Comparison of ENCODE assay signal across 8 cellular contexts in genomic region chrX:3638280-3638873, GRCh38.
DNase-seq lines count a peak whose midpoint lies in the region; ATAC-seq and TF ChIP-seq lines count a peak whose summit lies in the region.

No MANE protein-coding gene starts in this region.

- peak; percentile 17 for DNase-seq in EL
- DNase-seq in NCI-H2107 (lab: John Stamatoyannopoulos, UW), result peak; percentile 2
- peak; percentile 23 for DNase-seq in activated CD8-positive, alpha-beta T cell treated with anti-CD3 and anti-CD28 coated beads, Interleukin-2, amount 10 ng/mL, durations not matched to agents 7 days and 5 days
- peak; percentile 60 for DNase-seq in fibroblast of the aortic adventitia (ENCODE audit: low read depth)
- peak; percentile 30 for DNase-seq in pons (ENCODE audit: low spot score)
- DNase-seq in COR-L47 (lab: John Stamatoyannopoulos, UW), result no peak

- H3K4me3 Mint-ChIP-seq in activated CD8-positive, alpha-beta T cell treated with anti-CD3 and anti-CD28 coated beads, Interleukin-2, amount 10 ng/mL, durations not matched to agents 7 days and 5 days, result no peak overlapping the region

- H3K4me1 Mint-ChIP-seq in activated CD8-positive, alpha-beta T cell treated with anti-CD3 and anti-CD28 coated beads, Interleukin-2, amount 10 ng/mL, durations not matched to agents 7 days and 5 days (ENCODE audit: low read depth), result no peaks in the 10 kb centered on the region

- ATAC-seq in GM21515 (IDR thresholded peaks at IDR 0.05; ENCODE audit: unreplicated experiment) (peak; percentile 59), GM21367 (IDR thresholded peaks at IDR 0.05; ENCODE audit: unreplicated experiment) (no peak)
- no peak for ATAC-seq in activated CD8-positive, alpha-beta T cell treated with anti-CD3 and anti-CD28 coated beads, Interleukin-2, amount 10 ng/mL, durations not matched to agents 7 days and 5 days

- H3K27me3 Mint-ChIP-seq in activated CD8-positive, alpha-beta T cell treated with anti-CD3 and anti-CD28 coated beads, Interleukin-2, amount 10 ng/mL, durations not matched to agents 7 days and 5 days (ENCODE audit: low read depth), result no peaks in the 10 kb centered on the region

- no peak overlapping the region for H3K27ac Mint-ChIP-seq in activated CD8-positive, alpha-beta T cell treated with anti-CD3 and anti-CD28 coated beads, Interleukin-2, amount 10 ng/mL, durations not matched to agents 7 days and 5 days

- POLR2A ChIA-PET in activated CD8-positive, alpha-beta T cell treated with anti-CD3 and anti-CD28 coated beads, Interleukin-2, amount 10 ng/mL, durations not matched to agents 7 days and 5 days (lab: Charles Lee), result no interaction called here

- CTCF ChIA-PET in activated CD8-positive, alpha-beta T cell treated with anti-CD3 and anti-CD28 coated beads, Interleukin-2, amount 10 ng/mL, durations not matched to agents 7 days and 5 days (lab: Charles Lee), result no interaction called here

- H3K4me3 ChIP-seq in fibroblast of the aortic adventitia (ENCODE audit: low read depth, low read length), result no peak overlapping the region

- peaks cover 33% of the 10 kb centered on the region for H3K36me3 Mint-ChIP-seq in activated CD8-positive, alpha-beta T cell treated with anti-CD3 and anti-CD28 coated beads, Interleukin-2, amount 10 ng/mL, durations not matched to agents 7 days and 5 days (ENCODE audit: low read depth)

- H3K9me3 Mint-ChIP-seq in activated CD8-positive, alpha-beta T cell treated with anti-CD3 and anti-CD28 coated beads, Interleukin-2, amount 10 ng/mL, durations not matched to agents 7 days and 5 days (ENCODE audit: insufficient read depth), result no peaks in the 10 kb centered on the region

- peak; percentile 57 for TF ChIP-seq CTCF in fibroblast of the aortic adventitia (IDR thresholded peaks at IDR 0.05; ENCODE audit: insufficient read depth, low read length)
